ENCODE assay signal across 19 cellular contexts in the genomic region with DNA sequence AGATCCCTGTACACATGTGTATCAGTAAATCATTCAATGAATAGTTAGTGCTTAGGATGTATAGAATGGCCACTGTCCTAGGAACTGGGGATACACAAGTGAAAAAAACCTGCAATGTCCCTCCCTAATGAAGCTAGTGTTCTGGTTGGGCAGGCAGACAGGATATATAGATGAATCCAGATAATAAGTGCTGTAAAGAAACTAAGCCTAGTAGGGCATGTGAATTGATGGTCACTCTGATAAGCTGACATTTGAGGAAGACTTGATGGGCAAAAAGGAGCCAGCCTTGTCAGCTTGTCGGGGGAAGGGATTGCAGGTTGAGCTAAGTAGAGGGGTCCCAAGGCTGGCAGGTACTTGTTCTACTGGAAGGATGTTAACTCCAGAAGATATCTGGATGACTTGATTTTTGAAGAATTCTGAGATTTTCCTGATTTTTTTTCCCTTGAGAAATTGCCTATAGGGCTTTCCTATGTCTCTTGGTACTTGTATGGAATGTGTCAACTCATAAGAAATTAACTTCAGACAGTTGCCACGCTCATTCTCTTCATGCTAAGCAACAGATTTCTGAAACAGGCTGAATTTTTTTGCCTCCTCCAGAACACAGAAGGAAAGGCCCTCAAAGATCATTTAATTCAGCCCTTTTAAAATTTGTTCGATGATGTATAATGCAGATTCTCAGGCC.
"Had no signal": no experiment of that assay in that cellular context is flagged by ENCODE, and none has a peak within 500 bp of the region (broad histone marks: within the 10 kb centered on the region; RNA-seq: fewer than 3 reads in every experiment).

No MANE protein-coding gene starts in this region.

- DNase-seq: KBM-7, MV-4-11, NCI-H1048, NCI-H1105, NCI-H1417, NCI-H1436 treated with DMSO at 0.1 percent for 48 hours, NCI-H1694, NCI-H187 treated with DMSO at 0.1 percent for 48 hours, NCI-H2029 treated with DMSO at 0.1 percent for 48 hours, NCI-H2107, NCI-H2227 treated with DMSO at 0.1 percent for 48 hours, NCI-H510A, NCI-H524 treated with DMSO at 0.1 percent for 48 hours, NCI-H69, NCI-H774, PC-3, SHP77, SW 1271 had no signal

- H3K27ac ChIP-seq: RWPE1 had no signal
